In the genomic region with DNA sequence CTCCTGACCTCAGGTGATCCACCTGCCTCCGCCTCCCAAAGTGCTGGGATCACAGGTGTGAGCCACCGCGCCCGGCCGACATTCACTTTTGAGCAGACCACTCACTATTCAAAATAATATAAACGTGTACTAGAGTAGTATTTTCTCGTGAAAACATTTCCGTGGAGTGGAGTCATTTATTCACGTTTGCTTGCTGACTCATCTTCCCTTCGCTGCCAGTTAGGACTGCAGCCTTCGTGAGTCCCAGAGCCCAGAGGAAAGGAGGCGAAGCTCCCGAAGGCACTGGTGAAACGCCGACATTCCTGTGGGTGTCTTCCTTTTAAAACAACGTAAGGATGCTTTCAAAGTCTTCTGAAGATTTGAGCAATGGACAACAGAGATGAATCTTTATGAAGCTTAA, we compare ENCODE assay signal across 3 cellular contexts.
TF ChIP-seq lines count a peak whose summit lies in the region.

No MANE protein-coding gene starts in this region.

TF ChIP-seq in SK-N-SH treated with all-trans-retinoic acid at 6 μM for 48 hours, 23 proteins besides CTCF, POLR2A, EP300 and RAD21 (continued from another document and continues in another):
- TF ChIP-seq ISL1 (CRISPR knock-in tag; IDR thresholded peaks at IDR 0.05) (no peak), PPARA (CRISPR knock-in tag; IDR thresholded peaks at IDR 0.05; ENCODE audit: borderline replicate concordance) (no peak), OSR1 (CRISPR knock-in tag; IDR thresholded peaks at IDR 0.05) (no peak), SNAI2 (CRISPR knock-in tag; IDR thresholded peaks at IDR 0.05) (no peak), CSDC2 (CRISPR knock-in tag; IDR thresholded peaks at IDR 0.05) (no peak), TCF4 (CRISPR knock-in tag; IDR thresholded peaks at IDR 0.05; ENCODE audit: borderline replicate concordance) (no peak), ESRRG (CRISPR knock-in tag; IDR thresholded peaks at IDR 0.05) (no peak), ZNF8 (CRISPR knock-in tag; IDR thresholded peaks at IDR 0.05) (no peak), TOX (CRISPR knock-in tag; IDR thresholded peaks at IDR 0.05; ENCODE audit: borderline replicate concordance) (no peak), RARB (CRISPR knock-in tag; IDR thresholded peaks at IDR 0.05) (no peak), GLIS3 (CRISPR knock-in tag; IDR thresholded peaks at IDR 0.05) (no peak), ZFP30 (CRISPR knock-in tag; IDR thresholded peaks at IDR 0.05) (no peak)
- TF ChIP-seq, protein P1, sequence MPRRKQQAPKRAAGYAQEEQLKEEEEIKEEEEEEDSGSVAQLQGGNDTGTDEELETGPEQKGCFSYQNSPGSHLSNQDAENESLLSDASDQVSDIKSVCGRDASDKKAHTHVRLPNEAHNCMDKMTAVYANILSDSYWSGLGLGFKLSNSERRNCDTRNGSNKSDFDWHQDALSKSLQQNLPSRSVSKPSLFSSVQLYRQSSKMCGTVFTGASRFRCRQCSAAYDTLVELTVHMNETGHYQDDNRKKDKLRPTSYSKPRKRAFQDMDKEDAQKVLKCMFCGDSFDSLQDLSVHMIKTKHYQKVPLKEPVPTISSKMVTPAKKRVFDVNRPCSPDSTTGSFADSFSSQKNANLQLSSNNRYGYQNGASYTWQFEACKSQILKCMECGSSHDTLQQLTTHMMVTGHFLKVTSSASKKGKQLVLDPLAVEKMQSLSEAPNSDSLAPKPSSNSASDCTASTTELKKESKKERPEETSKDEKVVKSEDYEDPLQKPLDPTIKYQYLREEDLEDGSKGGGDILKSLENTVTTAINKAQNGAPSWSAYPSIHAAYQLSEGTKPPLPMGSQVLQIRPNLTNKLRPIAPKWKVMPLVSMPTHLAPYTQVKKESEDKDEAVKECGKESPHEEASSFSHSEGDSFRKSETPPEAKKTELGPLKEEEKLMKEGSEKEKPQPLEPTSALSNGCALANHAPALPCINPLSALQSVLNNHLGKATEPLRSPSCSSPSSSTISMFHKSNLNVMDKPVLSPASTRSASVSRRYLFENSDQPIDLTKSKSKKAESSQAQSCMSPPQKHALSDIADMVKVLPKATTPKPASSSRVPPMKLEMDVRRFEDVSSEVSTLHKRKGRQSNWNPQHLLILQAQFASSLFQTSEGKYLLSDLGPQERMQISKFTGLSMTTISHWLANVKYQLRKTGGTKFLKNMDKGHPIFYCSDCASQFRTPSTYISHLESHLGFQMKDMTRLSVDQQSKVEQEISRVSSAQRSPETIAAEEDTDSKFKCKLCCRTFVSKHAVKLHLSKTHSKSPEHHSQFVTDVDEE (CRISPR knock-in tag; IDR thresholded peaks at IDR 0.05), result no peak
- TF ChIP-seq, protein P2, sequence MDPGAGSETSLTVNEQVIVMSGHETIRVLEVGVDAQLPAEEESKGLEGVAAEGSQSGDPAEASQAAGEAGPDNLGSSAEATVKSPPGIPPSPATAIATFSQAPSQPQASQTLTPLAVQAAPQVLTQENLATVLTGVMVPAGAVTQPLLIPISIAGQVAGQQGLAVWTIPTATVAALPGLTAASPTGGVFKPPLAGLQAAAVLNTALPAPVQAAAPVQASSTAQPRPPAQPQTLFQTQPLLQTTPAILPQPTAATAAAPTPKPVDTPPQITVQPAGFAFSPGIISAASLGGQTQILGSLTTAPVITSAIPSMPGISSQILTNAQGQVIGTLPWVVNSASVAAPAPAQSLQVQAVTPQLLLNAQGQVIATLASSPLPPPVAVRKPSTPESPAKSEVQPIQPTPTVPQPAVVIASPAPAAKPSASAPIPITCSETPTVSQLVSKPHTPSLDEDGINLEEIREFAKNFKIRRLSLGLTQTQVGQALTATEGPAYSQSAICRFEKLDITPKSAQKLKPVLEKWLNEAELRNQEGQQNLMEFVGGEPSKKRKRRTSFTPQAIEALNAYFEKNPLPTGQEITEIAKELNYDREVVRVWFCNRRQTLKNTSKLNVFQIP (CRISPR knock-in tag; IDR thresholded peaks at IDR 0.05; ENCODE audit: borderline replicate concordance, low read depth), result no peak
- TF ChIP-seq, protein P3, sequence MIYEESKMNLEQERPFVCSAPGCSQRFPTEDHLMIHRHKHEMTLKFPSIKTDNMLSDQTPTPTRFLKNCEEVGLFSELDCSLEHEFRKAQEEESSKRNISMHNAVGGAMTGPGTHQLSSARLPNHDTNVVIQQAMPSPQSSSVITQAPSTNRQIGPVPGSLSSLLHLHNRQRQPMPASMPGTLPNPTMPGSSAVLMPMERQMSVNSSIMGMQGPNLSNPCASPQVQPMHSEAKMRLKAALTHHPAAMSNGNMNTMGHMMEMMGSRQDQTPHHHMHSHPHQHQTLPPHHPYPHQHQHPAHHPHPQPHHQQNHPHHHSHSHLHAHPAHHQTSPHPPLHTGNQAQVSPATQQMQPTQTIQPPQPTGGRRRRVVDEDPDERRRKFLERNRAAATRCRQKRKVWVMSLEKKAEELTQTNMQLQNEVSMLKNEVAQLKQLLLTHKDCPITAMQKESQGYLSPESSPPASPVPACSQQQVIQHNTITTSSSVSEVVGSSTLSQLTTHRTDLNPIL (CRISPR knock-in tag; IDR thresholded peaks at IDR 0.05; ENCODE audit: low read depth), result no peak

TF ChIP-seq in SK-N-SH, 30 proteins besides CTCF, POLR2A, EP300 and RAD21 (continued from another document):
- TF ChIP-seq, protein P4, sequence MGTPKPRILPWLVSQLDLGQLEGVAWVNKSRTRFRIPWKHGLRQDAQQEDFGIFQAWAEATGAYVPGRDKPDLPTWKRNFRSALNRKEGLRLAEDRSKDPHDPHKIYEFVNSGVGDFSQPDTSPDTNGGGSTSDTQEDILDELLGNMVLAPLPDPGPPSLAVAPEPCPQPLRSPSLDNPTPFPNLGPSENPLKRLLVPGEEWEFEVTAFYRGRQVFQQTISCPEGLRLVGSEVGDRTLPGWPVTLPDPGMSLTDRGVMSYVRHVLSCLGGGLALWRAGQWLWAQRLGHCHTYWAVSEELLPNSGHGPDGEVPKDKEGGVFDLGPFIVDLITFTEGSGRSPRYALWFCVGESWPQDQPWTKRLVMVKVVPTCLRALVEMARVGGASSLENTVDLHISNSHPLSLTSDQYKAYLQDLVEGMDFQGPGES (IDR thresholded peaks at IDR 0.05; ENCODE audit: low read depth, low read length), result no peak
- TF ChIP-seq MEF2A (IDR thresholded peaks at IDR 0.05; ENCODE audit: borderline replicate concordance, low read depth) (no peak), MXI1 (IDR thresholded peaks at IDR 0.05; ENCODE audit: low read depth, low read length) (no peak), RCOR1 (IDR thresholded peaks at IDR 0.05; ENCODE audit: low read length) (no peak), GABPA (IDR thresholded peaks at IDR 0.05; ENCODE audit: low read depth) (no peak), SIN3A (IDR thresholded peaks at IDR 0.05; ENCODE audit: borderline replicate concordance, low read depth, low read length) (no peak)
- TF ChIP-seq, protein P5, sequence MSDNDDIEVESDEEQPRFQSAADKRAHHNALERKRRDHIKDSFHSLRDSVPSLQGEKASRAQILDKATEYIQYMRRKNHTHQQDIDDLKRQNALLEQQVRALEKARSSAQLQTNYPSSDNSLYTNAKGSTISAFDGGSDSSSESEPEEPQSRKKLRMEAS (IDR thresholded peaks at IDR 0.05; ENCODE audit: low read depth), result no peak

TF ChIP-seq in WTC11, 78 proteins besides CTCF, POLR2A, EP300 and RAD21 (continued from another document):
- TF ChIP-seq, protein P6, sequence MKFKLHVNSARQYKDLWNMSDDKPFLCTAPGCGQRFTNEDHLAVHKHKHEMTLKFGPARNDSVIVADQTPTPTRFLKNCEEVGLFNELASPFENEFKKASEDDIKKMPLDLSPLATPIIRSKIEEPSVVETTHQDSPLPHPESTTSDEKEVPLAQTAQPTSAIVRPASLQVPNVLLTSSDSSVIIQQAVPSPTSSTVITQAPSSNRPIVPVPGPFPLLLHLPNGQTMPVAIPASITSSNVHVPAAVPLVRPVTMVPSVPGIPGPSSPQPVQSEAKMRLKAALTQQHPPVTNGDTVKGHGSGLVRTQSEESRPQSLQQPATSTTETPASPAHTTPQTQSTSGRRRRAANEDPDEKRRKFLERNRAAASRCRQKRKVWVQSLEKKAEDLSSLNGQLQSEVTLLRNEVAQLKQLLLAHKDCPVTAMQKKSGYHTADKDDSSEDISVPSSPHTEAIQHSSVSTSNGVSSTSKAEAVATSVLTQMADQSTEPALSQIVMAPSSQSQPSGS (CRISPR knock-in tag; IDR thresholded peaks at IDR 0.05; ENCODE audit: borderline replicate concordance, low read depth), result no peak
- TF ChIP-seq GABPB1 (CRISPR knock-in tag; IDR thresholded peaks at IDR 0.05) (no peak), EMX1 (CRISPR knock-in tag; IDR thresholded peaks at IDR 0.05) (no peak), TEAD4 (CRISPR knock-in tag; IDR thresholded peaks at IDR 0.05) (no peak)
